Comparison of ENCODE assay signal across 9 cellular contexts in genomic region chr15:75349851-75350588, GRCh38. TPM values are rescaled to one million over a fixed set of nuclear protein-coding genes. Genes with fewer than 3 reads are reported as not detected.
DNase-seq lines count a peak whose midpoint lies in the region; ATAC-seq, FAIRE-seq and TF ChIP-seq lines count a peak whose summit lies in the region.
"Had no signal": no experiment of that assay in that cellular context is flagged by ENCODE, and none has a peak within 500 bp of the region (broad histone marks: within the 10 kb centered on the region; RNA-seq: fewer than 3 reads in every experiment).

No MANE protein-coding gene starts in this region.

- H3K9me3 ChIP-seq in T-helper 17 cell (ENCODE audit: control insufficient read depth, low read length, poor library complexity, severe bottlenecking) (no peaks in the 10 kb centered on the region), astrocyte (ENCODE audit: insufficient read depth, low read depth, low read length) (peaks cover 2% of the 10 kb centered on the region), pancreas (no peaks in the 10 kb centered on the region)

- peak; percentile 34 to 59 (median 47) for DNase-seq in T-helper 17 cell
- DNase-seq in astrocyte (ENCODE audit: low read depth) = no peak
- DNase-seq in stimulated activated CD8-positive, alpha-beta memory T cell treated with anti-CD3 and anti-CD28 coated beads, Interleukin-15, amount 100 ng/mL, for 4 hours (ENCODE audit: low read depth in 2 of 2) = peak; percentile 46 to 52
- DNase-seq in HUDEP-2 (lab: John Stamatoyannopoulos, UW; ENCODE audit: unreplicated experiment in 76 of 76) = no peak
- DNase-seq in glutamatergic neuron = no peak
- no peak for DNase-seq in pancreas
- DNase-seq: heart right ventricle had no signal

- H3K4me3 ChIP-seq in astrocyte (ENCODE audit: insufficient read depth, low read depth, low read length) (no peak overlapping the region), pancreas (no peak overlapping the region)

- ATAC-seq in GM21825 (IDR thresholded peaks at IDR 0.05; ENCODE audit: unreplicated experiment) (peak; percentile 43), T-helper 17 cell (peak; percentile 79), HG02885 (IDR thresholded peaks at IDR 0.05; ENCODE audit: poor library complexity, unreplicated experiment) (no peak), pancreas (no peak)

- no peak for TF ChIP-seq CTCF in astrocyte (IDR thresholded peaks at IDR 0.05; ENCODE audit: insufficient read depth, low read depth, low read length)
- no peak for TF ChIP-seq CTCF in glutamatergic neuron (IDR thresholded peaks at IDR 0.05; ENCODE audit: partially characterized antibody, unreplicated experiment)
- TF ChIP-seq CTCF in pancreas (IDR thresholded peaks at IDR 0.05) = no peak

- H3K27me3 ChIP-seq in astrocyte (ENCODE audit: insufficient read depth, low read length) = peaks cover 17% of the 10 kb centered on the region
- H3K27me3 ChIP-seq in pancreas = no peaks in the 10 kb centered on the region

- no peaks in the 10 kb centered on the region for H4K20me1 ChIP-seq in astrocyte (ENCODE audit: insufficient read depth, low read length)

- no peaks in the 10 kb centered on the region for H3K36me3 ChIP-seq in astrocyte (ENCODE audit: insufficient read depth, low read length)
- no peaks in the 10 kb centered on the region for H3K36me3 ChIP-seq in pancreas

- H3K4me1 Mint-ChIP-seq in T-helper 17 cell (peaks cover 13% of the 10 kb centered on the region), astrocyte (ENCODE audit: low read depth, unreplicated experiment) (no peaks in the 10 kb centered on the region), glutamatergic neuron (ENCODE audit: low read depth, unreplicated experiment) (peaks cover 1% of the 10 kb centered on the region)

- H3K36me3 Mint-ChIP-seq in T-helper 17 cell (ENCODE audit: low read depth) (no peaks in the 10 kb centered on the region), astrocyte (ENCODE audit: low read depth, unreplicated experiment) (peaks cover 8% of the 10 kb centered on the region), glutamatergic neuron (ENCODE audit: unreplicated experiment) (no peaks in the 10 kb centered on the region)

- H3K4me3 Mint-ChIP-seq in T-helper 17 cell (peak overlapping the region; percentile 22), astrocyte (ENCODE audit: unreplicated experiment) (peak overlapping the region; percentile 45), glutamatergic neuron (ENCODE audit: unreplicated experiment) (no peak overlapping the region)

- H3K27me3 Mint-ChIP-seq in T-helper 17 cell (no peaks in the 10 kb centered on the region), astrocyte (ENCODE audit: low read depth, unreplicated experiment) (no peaks in the 10 kb centered on the region), glutamatergic neuron (ENCODE audit: unreplicated experiment) (peaks cover 6% of the 10 kb centered on the region)

- peak overlapping the region; percentile 39 for H3K27ac Mint-ChIP-seq in T-helper 17 cell
- no peak overlapping the region for H3K27ac Mint-ChIP-seq in astrocyte (ENCODE audit: unreplicated experiment)
- H3K27ac Mint-ChIP-seq in glutamatergic neuron (ENCODE audit: unreplicated experiment) = no peak overlapping the region

- no peak overlapping the region for H3K4me2 ChIP-seq in astrocyte (ENCODE audit: low read length)

- intact Hi-C loops in pancreas (cut with DNase I) = no loop called here

- H3K27ac ChIP-seq in astrocyte (ENCODE audit: low read depth, low read length) = no peak overlapping the region
- no peak overlapping the region for H3K27ac ChIP-seq in pancreas

- H3K9me3 Mint-ChIP-seq in astrocyte (ENCODE audit: unreplicated experiment) (no peaks in the 10 kb centered on the region), glutamatergic neuron (ENCODE audit: unreplicated experiment) (peaks cover 9% of the 10 kb centered on the region)

- H3K4me1 ChIP-seq in astrocyte (ENCODE audit: insufficient read depth, low read length) (peaks cover 19% of the 10 kb centered on the region), pancreas (peaks cover 0 to 7% (median 0%) of the 10 kb centered on the region in 3 donors)

- FAIRE-seq in astrocyte (lab: Jason Lieb, UNC) (no peak), pancreas (lab: Jason Lieb, UNC) (no peak)

- H2AFZ ChIP-seq in astrocyte (ENCODE audit: low read depth, low read length) = no peak overlapping the region

- H3K9ac ChIP-seq in astrocyte (ENCODE audit: low read length) = no peak overlapping the region

- 88 to 89% methylated on average over 7 to 9 of the region's 9 CpGs for WGBS in pancreas, 2 donors

- H3K79me2 ChIP-seq in astrocyte (ENCODE audit: insufficient read depth, low read length) = no peaks in the 10 kb centered on the region

RNA-seq across cellular contexts. Expression of gene NEIL1, which starts 3.2 kb away (rescaled TPM):
- 10 to 100 TPM; 31.6 to 45.0 TPM for total RNA-seq in T-helper 17 cell
- total RNA-seq in astrocyte = 4.9 and 5.1 TPM in 2 replicates
- total RNA-seq in glutamatergic neuron (ENCODE audit: unreplicated experiment) = 11.8 TPM
- total RNA-seq in pancreas = 10 to 100 TPM in 5 of 6 donors, 1 to 10 TPM in 1; 9.1 to 26.5 (median 21.1) TPM
- polyA plus RNA-seq in pancreas = 10 to 100 TPM; 71.0 to 97.5 TPM

RNA-seq across cellular contexts. Expression of gene COMMD4, which starts 14.2 kb away (rescaled TPM):
- total RNA-seq in T-helper 17 cell (10 to 100 TPM; 24.7 to 27.3 TPM), astrocyte (61.0 and 64.1 TPM in 2 replicates), glutamatergic neuron (ENCODE audit: unreplicated experiment) (66.2 TPM), pancreas (10 to 100 TPM; 19.6 to 30.5 (median 24.0) TPM)
- 10 to 100 TPM; 81.8 to 97.7 TPM for polyA plus RNA-seq in pancreas

RNA-seq across cellular contexts. Expression of gene MAN2C1, which starts 18.4 kb away (rescaled TPM):
- total RNA-seq in T-helper 17 cell (100 to 1,000 TPM; 344 to 450 TPM), astrocyte (76.5 and 80.8 TPM in 2 replicates), glutamatergic neuron (ENCODE audit: unreplicated experiment) (300 TPM), pancreas (100 to 1,000 TPM in 3 of 6 donors, 10 to 100 TPM in 3; 63.7 to 115 (median 91.1) TPM)
- 100 to 1,000 TPM; 430 to 509 TPM for polyA plus RNA-seq in pancreas

Comparison
In these comparisons a context has a peak if more than half of its experiments do, and no peak if none do; other contexts are left out.
1. ATAC-seq: peak in GM21825 (single experiment) and T-helper 17 cell (single experiment); none in HG02885 (single experiment) and pancreas (0 of 4).
2. DNase-seq: peak in T-helper 17 cell (3 of 3) and stimulated activated CD8-positive, alpha-beta memory T cell treated with anti-CD3 and anti-CD28 coated beads, Interleukin-15, amount 100 ng/mL, for 4 hours (2 of 2); none in astrocyte (single experiment), HUDEP-2 (0 of 76), glutamatergic neuron (single experiment) and pancreas (0 of 6).